ENCODE assay signal across 1 cellular context in the genomic region with DNA sequence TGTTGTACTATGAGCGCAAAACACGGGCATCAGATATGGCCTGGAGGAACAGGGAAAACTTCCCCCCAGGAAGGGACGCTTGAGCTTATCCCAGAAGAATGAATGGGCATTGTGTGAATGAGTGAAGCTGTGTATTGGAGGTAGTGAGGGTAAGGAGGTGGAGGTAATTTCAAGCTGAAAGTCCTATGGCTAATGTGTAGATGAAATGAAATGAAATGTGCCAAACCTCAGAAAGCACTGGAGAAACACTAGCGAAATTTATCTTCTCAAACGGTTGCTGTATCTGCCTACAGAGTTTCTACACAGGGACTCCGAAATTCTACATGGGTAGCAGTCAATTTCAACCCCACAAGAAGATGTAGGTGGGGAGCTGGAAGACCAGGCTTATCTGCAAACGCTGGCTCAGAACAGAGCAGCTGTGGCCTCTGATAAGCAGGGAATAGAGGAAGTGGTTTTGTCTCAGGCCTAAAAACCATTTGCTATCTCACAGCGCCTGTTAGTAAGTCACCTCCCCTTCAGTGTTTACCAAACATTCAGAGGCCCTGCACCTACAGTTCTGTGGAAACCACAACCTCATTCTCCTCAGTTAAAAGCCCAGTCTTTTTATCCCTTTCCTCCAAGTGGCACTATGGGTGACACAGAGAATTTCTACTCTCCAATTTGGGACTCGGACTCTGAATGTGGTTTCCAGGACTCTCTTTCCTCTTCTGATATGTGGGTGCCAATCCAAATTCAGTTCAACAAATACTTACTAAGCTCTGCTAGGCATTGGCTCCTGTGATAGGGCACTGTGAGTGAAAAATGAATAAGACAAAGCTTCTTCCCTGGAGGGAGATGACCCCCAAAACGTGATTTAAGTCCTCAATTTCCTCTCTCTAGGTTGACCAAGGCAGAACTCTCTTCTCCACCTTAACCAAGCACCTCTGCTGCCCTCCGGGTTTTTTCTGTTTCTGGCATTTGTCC.
TF ChIP-seq lines count a peak whose summit lies in the region.

No MANE protein-coding gene starts in this region.

TF ChIP-seq in HepG2, 621 proteins besides CTCF, POLR2A, EP300 and RAD21:
- 0 out of 2 replicates have a peak, but pooled peaks have one; percentile 13 for TF ChIP-seq SP5 (CRISPR knock-in tag; IDR thresholded peaks at IDR 0.05; ENCODE audit: borderline replicate concordance, low read depth)
- no peak for TF ChIP-seq ZNF766 (CRISPR knock-in tag; IDR thresholded peaks at IDR 0.05; ENCODE audit: borderline replicate concordance)
- TF ChIP-seq ZFX (CRISPR knock-in tag; IDR thresholded peaks at IDR 0.05; ENCODE audit: low read depth) = peak; percentile 37; the same call in 1 of the 2 replicates
- TF ChIP-seq, protein P1, sequence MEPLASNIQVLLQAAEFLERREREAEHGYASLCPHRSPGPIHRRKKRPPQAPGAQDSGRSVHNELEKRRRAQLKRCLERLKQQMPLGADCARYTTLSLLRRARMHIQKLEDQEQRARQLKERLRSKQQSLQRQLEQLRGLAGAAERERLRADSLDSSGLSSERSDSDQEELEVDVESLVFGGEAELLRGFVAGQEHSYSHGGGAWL (CRISPR knock-in tag; IDR thresholded peaks at IDR 0.05) = no peak
- TF ChIP-seq, protein P2, sequence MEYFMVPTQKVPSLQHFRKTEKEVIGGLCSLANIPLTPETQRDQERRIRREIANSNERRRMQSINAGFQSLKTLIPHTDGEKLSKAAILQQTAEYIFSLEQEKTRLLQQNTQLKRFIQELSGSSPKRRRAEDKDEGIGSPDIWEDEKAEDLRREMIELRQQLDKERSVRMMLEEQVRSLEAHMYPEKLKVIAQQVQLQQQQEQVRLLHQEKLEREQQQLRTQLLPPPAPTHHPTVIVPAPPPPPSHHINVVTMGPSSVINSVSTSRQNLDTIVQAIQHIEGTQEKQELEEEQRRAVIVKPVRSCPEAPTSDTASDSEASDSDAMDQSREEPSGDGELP (IDR thresholded peaks at IDR 0.05; ENCODE audit: borderline replicate concordance, low read depth) = 0 out of 2 replicates have a peak, but pooled peaks have one; percentile 7
- peak; percentile 42 for TF ChIP-seq ZFY (CRISPR knock-in tag; IDR thresholded peaks at IDR 0.05)
- 0 out of 2 replicates have a peak, but pooled peaks have one; percentile 42 for TF ChIP-seq ZNF292 (CRISPR knock-in tag; IDR thresholded peaks at IDR 0.05; ENCODE audit: borderline replicate concordance, low read depth)
- TF ChIP-seq, protein P3, sequence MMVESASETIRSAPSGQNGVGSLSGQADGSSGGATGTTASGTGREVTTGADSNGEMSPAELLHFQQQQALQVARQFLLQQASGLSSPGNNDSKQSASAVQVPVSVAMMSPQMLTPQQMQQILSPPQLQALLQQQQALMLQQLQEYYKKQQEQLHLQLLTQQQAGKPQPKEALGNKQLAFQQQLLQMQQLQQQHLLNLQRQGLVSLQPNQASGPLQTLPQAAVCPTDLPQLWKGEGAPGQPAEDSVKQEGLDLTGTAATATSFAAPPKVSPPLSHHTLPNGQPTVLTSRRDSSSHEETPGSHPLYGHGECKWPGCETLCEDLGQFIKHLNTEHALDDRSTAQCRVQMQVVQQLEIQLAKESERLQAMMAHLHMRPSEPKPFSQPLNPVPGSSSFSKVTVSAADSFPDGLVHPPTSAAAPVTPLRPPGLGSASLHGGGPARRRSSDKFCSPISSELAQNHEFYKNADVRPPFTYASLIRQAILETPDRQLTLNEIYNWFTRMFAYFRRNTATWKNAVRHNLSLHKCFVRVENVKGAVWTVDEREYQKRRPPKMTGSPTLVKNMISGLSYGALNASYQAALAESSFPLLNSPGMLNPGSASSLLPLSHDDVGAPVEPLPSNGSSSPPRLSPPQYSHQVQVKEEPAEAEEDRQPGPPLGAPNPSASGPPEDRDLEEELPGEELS (CRISPR knock-in tag; IDR thresholded peaks at IDR 0.05) = peak; percentile 45
TF ChIP-seq in HepG2: peak in this region for 6.
